Comparison of ENCODE assay signal across 11 cellular contexts in the genomic region with DNA sequence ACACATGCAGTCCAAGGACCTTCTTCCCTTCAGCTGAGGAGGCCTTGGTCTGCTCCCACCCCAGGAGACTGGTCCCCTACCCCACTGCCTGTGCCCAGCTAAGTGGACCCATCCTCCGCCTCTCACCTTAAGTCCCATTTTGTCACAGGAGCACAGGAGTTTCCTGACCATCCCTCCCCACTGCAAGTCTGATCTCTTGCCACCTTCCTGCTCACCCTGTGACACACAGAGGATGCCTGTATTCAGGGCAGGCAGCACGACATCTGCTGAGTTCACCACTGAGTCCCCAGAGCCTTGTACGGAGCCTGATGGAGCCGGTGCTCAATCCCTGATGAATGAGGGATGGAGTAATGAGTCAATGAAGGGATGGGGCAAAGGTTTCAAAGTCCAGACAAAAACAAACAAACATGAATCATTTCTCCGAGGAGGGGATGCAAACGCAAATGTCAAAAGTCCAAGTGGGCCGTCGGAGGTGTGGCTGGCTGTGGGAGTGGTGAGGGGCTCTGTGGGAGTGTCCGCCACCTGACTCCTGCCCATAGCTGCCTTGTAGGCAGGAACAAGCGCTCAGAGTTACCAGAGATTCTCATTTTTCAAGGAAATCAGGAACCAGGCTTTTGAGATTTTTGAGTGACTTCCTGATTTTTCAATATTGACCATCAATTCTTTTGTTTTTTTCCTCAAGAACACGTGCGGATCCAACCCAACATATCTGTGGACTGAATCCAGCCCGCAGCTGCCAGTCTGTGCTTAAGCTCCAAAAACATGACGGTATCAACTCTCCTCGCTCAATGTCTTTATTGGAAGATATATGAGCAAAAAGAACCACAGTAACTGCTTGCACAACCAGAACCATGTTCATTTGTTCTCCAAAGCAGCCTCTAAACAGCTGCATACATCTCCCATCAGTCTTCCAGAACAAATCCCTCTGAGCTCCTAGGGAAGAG. TPM values are rescaled to one million over a fixed set of nuclear protein-coding genes. Genes with fewer than 3 reads are reported as not detected.
DNase-seq lines count a peak whose midpoint lies in the region; ATAC-seq and TF ChIP-seq lines count a peak whose summit lies in the region.
"Had no signal": no experiment of that assay in that cellular context is flagged by ENCODE, and none has a peak within 500 bp of the region (broad histone marks: within the 10 kb centered on the region; RNA-seq: fewer than 3 reads in every experiment).

No MANE protein-coding gene starts in this region.

- no peak overlapping the region for H3K4me2 ChIP-seq in mesenchymal stem cell (ENCODE audit: low read length, poor library complexity, severe bottlenecking)

- POLR2A ChIA-PET in HEK293 (lab: Yijun Ruan, JAX) = no interaction called here

- H3K14ac ChIP-seq in mesenchymal stem cell (ENCODE audit: low read length in 2 of 2) = peak overlapping the region in 1 of 2 experiments; percentile 8

- CTCF ChIA-PET in HEK293 (lab: Yijun Ruan, JAX) = interaction anchor here (0.7 to 1.6 kb wide), 7 partner anchors 9 to 423 kb away, joined by 3 to 5 read pairs (median 4); no protein-coding TSS in a partner anchor

- ATAC-seq in GM18498 (IDR thresholded peaks at IDR 0.05; ENCODE audit: unreplicated experiment) = no peak
- ATAC-seq: esophagus mucosa had no signal

- peak overlapping the region; percentile 31 for H2BK15ac ChIP-seq in mesenchymal stem cell (ENCODE audit: low read depth, poor library complexity, severe bottlenecking)

- H3K27me3 ChIP-seq in mesenchymal stem cell (ENCODE audit: control insufficient read depth in 1 of 2, insufficient read depth in 1 of 2, low read length in 2 of 2) = no peaks in the 10 kb centered on the region

- H3K4me1 Mint-ChIP-seq in activated T-helper 2 cell treated with anti-CD3 and anti-CD28 coated beads, Interferon-gamma antibody, Interleukin-2, Interleukin-4, amounts not matched to agents 10 μg/mL and 5 μg/mL and 100 μg/mL, durations not matched to agents 14 hours and 24 hours and 36 hours (ENCODE audit: low read depth) = peaks cover 72% of the 10 kb centered on the region

- H3K27me3 Mint-ChIP-seq in activated T-helper 2 cell treated with anti-CD3 and anti-CD28 coated beads, Interferon-gamma antibody, Interleukin-2, Interleukin-4, amounts not matched to agents 10 μg/mL and 5 μg/mL and 100 μg/mL, durations not matched to agents 14 hours and 24 hours and 36 hours (ENCODE audit: low read depth) = no peaks in the 10 kb centered on the region

- peak overlapping the region in 1 of 2 experiments; percentile 18 for H2BK12ac ChIP-seq in mesenchymal stem cell (ENCODE audit: low read length in 2 of 2)

- H3K9ac ChIP-seq in mesenchymal stem cell (ENCODE audit: low read length) = no peak overlapping the region

- H3K4ac ChIP-seq in mesenchymal stem cell (ENCODE audit: low read depth in 1 of 2, low read length in 2 of 2) = no peak overlapping the region

- H2BK5ac ChIP-seq in mesenchymal stem cell (ENCODE audit: low read depth, low read length, poor library complexity, severe bottlenecking) = no peak overlapping the region

- H3K36me3 ChIP-seq in HEK293 (ENCODE audit: control insufficient read depth in 2 of 2, insufficient read depth in 1 of 2, low read length in 2 of 2) (no peaks in the 10 kb centered on the region), mesenchymal stem cell (ENCODE audit: control insufficient read depth in 1 of 2, insufficient read depth in 2 of 2, low read depth in 1 of 2, low read length in 2 of 2) (peaks cover 0 to 4% of the 10 kb centered on the region in 2 experiments)

- peak overlapping the region; percentile 35 for H4K91ac ChIP-seq in mesenchymal stem cell (ENCODE audit: low read length)

- H3K23ac ChIP-seq in mesenchymal stem cell (ENCODE audit: low read length in 2 of 2) = no peak overlapping the region

- H3K4me1 ChIP-seq in HEK293 (ENCODE audit: control insufficient read depth, insufficient read depth, low read length) (peaks cover 37% of the 10 kb centered on the region), mesenchymal stem cell (ENCODE audit: control insufficient read depth, insufficient read depth, low read depth, low read length) (peaks cover 43% of the 10 kb centered on the region)

- TF ChIP-seq CTCF in 22Rv1 (IDR thresholded peaks at IDR 0.05) (no peak), HEK293 (tag by site-specific recombination; IDR thresholded peaks at IDR 0.05) (no peak)

- H3K18ac ChIP-seq in mesenchymal stem cell (ENCODE audit: low read depth in 1 of 2, low read length in 2 of 2) = peak overlapping the region in 1 of 2 experiments; percentile 45

- no peak overlapping the region for H2AFZ ChIP-seq in mesenchymal stem cell (ENCODE audit: low read depth, low read length)

- WGBS in mesenchymal stem cell = 62% methylated on average over 15 of the region's 15 CpGs

- peak overlapping the region; percentile 65 for H3K4me3 Mint-ChIP-seq in activated T-helper 2 cell treated with anti-CD3 and anti-CD28 coated beads, Interferon-gamma antibody, Interleukin-2, Interleukin-4, amounts not matched to agents 10 μg/mL and 5 μg/mL and 100 μg/mL, durations not matched to agents 14 hours and 24 hours and 36 hours (ENCODE audit: low read depth)

- H3K9me3 Mint-ChIP-seq in activated T-helper 2 cell treated with anti-CD3 and anti-CD28 coated beads, Interferon-gamma antibody, Interleukin-2, Interleukin-4, amounts not matched to agents 10 μg/mL and 5 μg/mL and 100 μg/mL, durations not matched to agents 14 hours and 24 hours and 36 hours = no peaks in the 10 kb centered on the region

- no peaks in the 10 kb centered on the region for H3K9me3 ChIP-seq in HEK293 (ENCODE audit: control insufficient read depth, insufficient read depth, low read depth, low read length)
- no peaks in the 10 kb centered on the region for H3K9me3 ChIP-seq in mesenchymal stem cell (ENCODE audit: control insufficient read depth, low read length)

- H3K4me3 ChIP-seq in HEK293 (ENCODE audit: low read depth, low read length) (no peak overlapping the region), mesenchymal stem cell (ENCODE audit: insufficient read depth in 1 of 2, low read depth in 1 of 2, low read length in 2 of 2) (no peak overlapping the region)

- H2BK120ac ChIP-seq in mesenchymal stem cell (ENCODE audit: low read depth, low read length) = peak overlapping the region; percentile 13

- H3K27ac ChIP-seq in 22Rv1 (peak overlapping the region; percentile 44), HEK293 (ENCODE audit: extremely low read depth, low read depth, low read length) (peak overlapping the region; percentile 36; the same call in 1 of the 2 replicates), mesenchymal stem cell (ENCODE audit: low read length, poor library complexity, severe bottlenecking) (no peak overlapping the region)

- no peak overlapping the region for H4K8ac ChIP-seq in mesenchymal stem cell (ENCODE audit: low read length)

- intact Hi-C loops in activated T-helper 2 cell treated with anti-CD3 and anti-CD28 coated beads, Interferon-gamma antibody, Interleukin-2, Interleukin-4, amounts not matched to agents 10 μg/mL and 5 μg/mL and 100 μg/mL, durations not matched to agents 14 hours and 24 hours and 36 hours (cut with micrococcal nuclease) = no loop called here

- peak overlapping the region; percentile 95 for H3K27ac Mint-ChIP-seq in activated T-helper 2 cell treated with anti-CD3 and anti-CD28 coated beads, Interferon-gamma antibody, Interleukin-2, Interleukin-4, amounts not matched to agents 10 μg/mL and 5 μg/mL and 100 μg/mL, durations not matched to agents 14 hours and 24 hours and 36 hours

- DNase-seq in activated T-helper 2 cell treated with anti-CD3 and anti-CD28 coated beads, Interferon-gamma antibody, Interleukin-2, Interleukin-4, amounts not matched to agents 10 μg/mL and 5 μg/mL and 100 μg/mL, durations not matched to agents 14 hours and 24 hours and 36 hours (ENCODE audit: low spot score) = no peak
- DNase-seq in mesenchymal stem cell = no peak
- no peak for DNase-seq in NCI-H146 treated with DMSO at 0.1 percent for 48 hours (lab: John Stamatoyannopoulos, UW; ENCODE audit: unreplicated experiment)
- DNase-seq in cerebellar cortex (ENCODE audit: low spot score) = no peak
- no peak for DNase-seq in activated gamma-delta T cell (lab: John Stamatoyannopoulos, UW)
- DNase-seq: DND-41, NCI-H1694 treated with DMSO at 0.1 percent for 48 hours had no signal

- H3K36me3 Mint-ChIP-seq in activated T-helper 2 cell treated with anti-CD3 and anti-CD28 coated beads, Interferon-gamma antibody, Interleukin-2, Interleukin-4, amounts not matched to agents 10 μg/mL and 5 μg/mL and 100 μg/mL, durations not matched to agents 14 hours and 24 hours and 36 hours (ENCODE audit: low read depth) = peaks cover 49% of the 10 kb centered on the region

- H3K79me1 ChIP-seq in mesenchymal stem cell (replicated peaks; ENCODE audit: low read length, poor library complexity, severe bottlenecking) = peaks cover 26% of the 10 kb centered on the region

- peak overlapping the region; percentile 87 for H2AK5ac ChIP-seq in mesenchymal stem cell (ENCODE audit: low read length, severe bottlenecking)

TF ChIP-seq in HEK293, 187 proteins besides CTCF, POLR2A, EP300 and RAD21 (continues in another document):
- no peak for TF ChIP-seq TRIM28 (IDR thresholded peaks at IDR 0.05; ENCODE audit: borderline replicate concordance, low read length)

RNA-seq across cellular contexts. Expression of a gene that starts 4.4 kb away (rescaled TPM):
- total RNA-seq in activated T-helper 2 cell treated with anti-CD3 and anti-CD28 coated beads, Interferon-gamma antibody, Interleukin-2, Interleukin-4, amounts not matched to agents 10 μg/mL and 5 μg/mL and 100 μg/mL, durations not matched to agents 14 hours and 24 hours and 36 hours = 133 and 136 TPM in 2 replicates
- polyA plus RNA-seq in mesenchymal stem cell (2013, experiment 1 of 2) = 27.5 TPM
- 26.0 TPM for polyA plus RNA-seq in mesenchymal stem cell (2013, experiment 2 of 2)
